In the genomic region with DNA sequence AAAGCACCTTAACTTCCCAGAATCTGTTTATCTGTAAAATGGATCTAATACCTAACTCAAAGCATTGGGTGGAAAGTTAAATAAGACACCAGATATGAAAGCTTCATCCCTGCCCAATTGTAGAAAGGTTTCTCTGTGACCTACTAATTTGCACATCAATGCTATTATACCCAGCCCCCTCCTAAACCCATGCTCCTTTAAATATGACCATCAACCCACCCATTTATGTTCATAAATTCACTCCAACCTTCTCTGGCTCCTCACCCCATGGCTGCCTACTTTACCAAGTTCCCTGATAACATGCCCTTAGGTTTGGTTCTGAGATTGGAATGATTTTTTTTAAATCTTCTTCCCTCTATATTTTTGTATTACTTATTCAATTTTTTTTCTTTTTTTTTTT, we compare ENCODE assay signal across 15 cellular contexts. TPM values are rescaled to one million over a fixed set of nuclear protein-coding genes. Genes with fewer than 3 reads are reported as not detected.
DNase-seq lines count a peak whose midpoint lies in the region; ATAC-seq and TF ChIP-seq lines count a peak whose summit lies in the region.
"Had no signal": no experiment of that assay in that cellular context is flagged by ENCODE, and none has a peak within 500 bp of the region (broad histone marks: within the 10 kb centered on the region; RNA-seq: fewer than 3 reads in every experiment).

No MANE protein-coding gene starts in this region.

- DNase-seq in activated T-cell treated with anti-CD3 and anti-CD28 coated beads, Interleukin-2, amount 50 U/mL, for 4 hours = no peak
- no peak for DNase-seq in activated T-cell treated with anti-CD3 and anti-CD28 coated beads, Interleukin-2, amount 50 U/mL, for 1 hour
- DNase-seq in HFF-Myc (ENCODE audit: extremely low read depth, low read depth) (no peak), nephron progenitor cell (no peak), iPS-NIHi11 (ENCODE audit: low spot score) (no peak), left lung (no peak)
- DNase-seq in activated T-helper 2 cell treated with anti-CD3 and anti-CD28 coated beads, Interferon-gamma antibody, Interleukin-2, Interleukin-4, amounts not matched to agents 10 μg/mL and 5 μg/mL and 100 μg/mL, durations not matched to agents 14 hours and 24 hours and 36 hours (ENCODE audit: low spot score) = no peak
- DNase-seq: MM.1S, NCI-H2029, NCI-H446 treated with DMSO at 0.1 percent for 48 hours, Right ventricle myocardium superior, sigmoid colon had no signal

- no peak for TF ChIP-seq POLR2A in GM18505 (IDR thresholded peaks at IDR 0.05; ENCODE audit: borderline replicate concordance, extremely low read depth, insufficient read depth, insufficient read length)

- no peak overlapping the region for H3K27ac Mint-ChIP-seq in activated T-helper 2 cell treated with anti-CD3 and anti-CD28 coated beads, Interferon-gamma antibody, Interleukin-2, Interleukin-4, amounts not matched to agents 10 μg/mL and 5 μg/mL and 100 μg/mL, durations not matched to agents 14 hours and 24 hours and 36 hours
- H3K27ac Mint-ChIP-seq in nephron progenitor cell = no peak overlapping the region

- intact Hi-C loops in activated T-helper 2 cell treated with anti-CD3 and anti-CD28 coated beads, Interferon-gamma antibody, Interleukin-2, Interleukin-4, amounts not matched to agents 10 μg/mL and 5 μg/mL and 100 μg/mL, durations not matched to agents 14 hours and 24 hours and 36 hours (cut with micrococcal nuclease) = no loop called here
- intact Hi-C loops in left lung (cut with DNase I) = no loop called here

- H3K36me3 ChIP-seq in left lung = peaks cover 0 to 34% of the 10 kb centered on the region in 2 donors

- TF ChIP-seq CTCF in HFF-Myc (IDR thresholded peaks at IDR 0.05; ENCODE audit: low read depth, low read length, missing control alignments) = no peak
- TF ChIP-seq CTCF in nephron progenitor cell (IDR thresholded peaks at IDR 0.05) = no peak
- TF ChIP-seq CTCF in left lung (IDR thresholded peaks at IDR 0.05) = no peak

- H3K4me3 ChIP-seq in HFF-Myc (replicated peaks; ENCODE audit: low read depth, low read length) (peak overlapping the region; percentile 97; the same call in 1 of the 2 replicates), left lung (no peak overlapping the region)
- H3K4me3 ChIP-seq: ascending aorta had no signal

- no peaks in the 10 kb centered on the region for H3K27me3 ChIP-seq in left lung
- H3K27me3 ChIP-seq: ascending aorta, sigmoid colon had no signal

- no peaks in the 10 kb centered on the region for H3K27me3 Mint-ChIP-seq in activated T-cell treated with anti-CD3 and anti-CD28 coated beads, Interleukin-2, amount 50 U/mL, for 4 hours (ENCODE audit: low read depth)
- no peaks in the 10 kb centered on the region for H3K27me3 Mint-ChIP-seq in activated T-helper 2 cell treated with anti-CD3 and anti-CD28 coated beads, Interferon-gamma antibody, Interleukin-2, Interleukin-4, amounts not matched to agents 10 μg/mL and 5 μg/mL and 100 μg/mL, durations not matched to agents 14 hours and 24 hours and 36 hours (ENCODE audit: low read depth)
- H3K27me3 Mint-ChIP-seq in nephron progenitor cell (ENCODE audit: low read depth, poor library complexity) = peaks cover 4% of the 10 kb centered on the region

- H3K4me1 ChIP-seq in left lung = peaks cover 12 to 36% of the 10 kb centered on the region in 2 donors

- H3K9me3 Mint-ChIP-seq in activated T-cell treated with anti-CD3 and anti-CD28 coated beads, Interleukin-2, amount 50 U/mL, for 4 hours = no peaks in the 10 kb centered on the region
- H3K9me3 Mint-ChIP-seq in activated T-helper 2 cell treated with anti-CD3 and anti-CD28 coated beads, Interferon-gamma antibody, Interleukin-2, Interleukin-4, amounts not matched to agents 10 μg/mL and 5 μg/mL and 100 μg/mL, durations not matched to agents 14 hours and 24 hours and 36 hours = no peaks in the 10 kb centered on the region
- no peaks in the 10 kb centered on the region for H3K9me3 Mint-ChIP-seq in nephron progenitor cell

- H3K27ac ChIP-seq in left lung = no peak overlapping the region
- H3K27ac ChIP-seq: ascending aorta, sigmoid colon had no signal

- no peaks in the 10 kb centered on the region for H3K9me3 ChIP-seq in left lung
- H3K9me3 ChIP-seq: ascending aorta, sigmoid colon had no signal

- H3K4me3 Mint-ChIP-seq in activated T-cell treated with anti-CD3 and anti-CD28 coated beads, Interleukin-2, amount 50 U/mL, for 4 hours = peak overlapping the region; percentile 42
- H3K4me3 Mint-ChIP-seq in activated T-helper 2 cell treated with anti-CD3 and anti-CD28 coated beads, Interferon-gamma antibody, Interleukin-2, Interleukin-4, amounts not matched to agents 10 μg/mL and 5 μg/mL and 100 μg/mL, durations not matched to agents 14 hours and 24 hours and 36 hours (ENCODE audit: low read depth) = peak overlapping the region; percentile 26
- H3K4me3 Mint-ChIP-seq in nephron progenitor cell = peak overlapping the region; percentile 40

- peaks cover 53% of the 10 kb centered on the region for H3K4me1 Mint-ChIP-seq in activated T-cell treated with anti-CD3 and anti-CD28 coated beads, Interleukin-2, amount 50 U/mL, for 4 hours (ENCODE audit: low read depth)
- H3K4me1 Mint-ChIP-seq in activated T-helper 2 cell treated with anti-CD3 and anti-CD28 coated beads, Interferon-gamma antibody, Interleukin-2, Interleukin-4, amounts not matched to agents 10 μg/mL and 5 μg/mL and 100 μg/mL, durations not matched to agents 14 hours and 24 hours and 36 hours (ENCODE audit: low read depth) = peaks cover 29% of the 10 kb centered on the region
- H3K4me1 Mint-ChIP-seq in nephron progenitor cell = peaks cover 29% of the 10 kb centered on the region

- ATAC-seq in activated T-cell treated with anti-CD3 and anti-CD28 coated beads, Interleukin-2, amount 50 U/mL, for 4 hours = no peak
- ATAC-seq in left lung = no peak
- ATAC-seq in GM18505 (IDR thresholded peaks at IDR 0.05; ENCODE audit: unreplicated experiment) = no peak
- ATAC-seq: activated CD4-positive, CD25-positive, alpha-beta regulatory T cell treated with anti-CD3 and anti-CD28 coated beads, Interleukin-2, amount 50 U/mL, for 24 hours had no signal

- H3K36me3 Mint-ChIP-seq in activated T-cell treated with anti-CD3 and anti-CD28 coated beads, Interleukin-2, amount 50 U/mL, for 4 hours (ENCODE audit: insufficient read depth) = peaks cover 28% of the 10 kb centered on the region
- H3K36me3 Mint-ChIP-seq in activated T-helper 2 cell treated with anti-CD3 and anti-CD28 coated beads, Interferon-gamma antibody, Interleukin-2, Interleukin-4, amounts not matched to agents 10 μg/mL and 5 μg/mL and 100 μg/mL, durations not matched to agents 14 hours and 24 hours and 36 hours (ENCODE audit: low read depth) = peaks cover 42% of the 10 kb centered on the region
- peaks cover 27% of the 10 kb centered on the region for H3K36me3 Mint-ChIP-seq in nephron progenitor cell (ENCODE audit: low read depth)

RNA-seq across cellular contexts. Expression of gene LYAR, which starts 1.9 kb away (rescaled TPM):
- 100 to 1,000 TPM; 114 to 129 (median 118) TPM for total RNA-seq in activated T-cell treated with anti-CD3 and anti-CD28 coated beads, Interleukin-2, amount 50 U/mL, for 4 hours
- total RNA-seq in activated T-helper 2 cell treated with anti-CD3 and anti-CD28 coated beads, Interferon-gamma antibody, Interleukin-2, Interleukin-4, amounts not matched to agents 10 μg/mL and 5 μg/mL and 100 μg/mL, durations not matched to agents 14 hours and 24 hours and 36 hours = 61.6 and 61.7 TPM in 2 replicates
- 10 to 100 TPM in 1 of 2 donors, 1 to 10 TPM in 1; 9.7 to 20.4 TPM for total RNA-seq in left lung

RNA-seq across cellular contexts. Expression of gene ZBTB49, which starts 2.0 kb away (rescaled TPM):
- total RNA-seq in activated T-cell treated with anti-CD3 and anti-CD28 coated beads, Interleukin-2, amount 50 U/mL, for 4 hours = 1 to 10 TPM; 4.5 to 6.9 (median 6.2) TPM
- 6.7 and 8.3 TPM in 2 replicates for total RNA-seq in activated T-helper 2 cell treated with anti-CD3 and anti-CD28 coated beads, Interferon-gamma antibody, Interleukin-2, Interleukin-4, amounts not matched to agents 10 μg/mL and 5 μg/mL and 100 μg/mL, durations not matched to agents 14 hours and 24 hours and 36 hours
- 1 to 10 TPM; 4.8 to 5.3 TPM for total RNA-seq in left lung
- total RNA-seq: ascending aorta had no signal

RNA-seq across cellular contexts. Expression of gene TMEM128, which starts 40.1 kb away (rescaled TPM):
- total RNA-seq in activated T-cell treated with anti-CD3 and anti-CD28 coated beads, Interleukin-2, amount 50 U/mL, for 4 hours = 10 to 100 TPM; 17.4 to 29.9 (median 28.8) TPM
- total RNA-seq in activated T-helper 2 cell treated with anti-CD3 and anti-CD28 coated beads, Interferon-gamma antibody, Interleukin-2, Interleukin-4, amounts not matched to agents 10 μg/mL and 5 μg/mL and 100 μg/mL, durations not matched to agents 14 hours and 24 hours and 36 hours = 17.6 and 18.5 TPM in 2 replicates
- 10 to 100 TPM; 18.5 to 21.9 TPM for total RNA-seq in left lung
